In the genomic region with DNA sequence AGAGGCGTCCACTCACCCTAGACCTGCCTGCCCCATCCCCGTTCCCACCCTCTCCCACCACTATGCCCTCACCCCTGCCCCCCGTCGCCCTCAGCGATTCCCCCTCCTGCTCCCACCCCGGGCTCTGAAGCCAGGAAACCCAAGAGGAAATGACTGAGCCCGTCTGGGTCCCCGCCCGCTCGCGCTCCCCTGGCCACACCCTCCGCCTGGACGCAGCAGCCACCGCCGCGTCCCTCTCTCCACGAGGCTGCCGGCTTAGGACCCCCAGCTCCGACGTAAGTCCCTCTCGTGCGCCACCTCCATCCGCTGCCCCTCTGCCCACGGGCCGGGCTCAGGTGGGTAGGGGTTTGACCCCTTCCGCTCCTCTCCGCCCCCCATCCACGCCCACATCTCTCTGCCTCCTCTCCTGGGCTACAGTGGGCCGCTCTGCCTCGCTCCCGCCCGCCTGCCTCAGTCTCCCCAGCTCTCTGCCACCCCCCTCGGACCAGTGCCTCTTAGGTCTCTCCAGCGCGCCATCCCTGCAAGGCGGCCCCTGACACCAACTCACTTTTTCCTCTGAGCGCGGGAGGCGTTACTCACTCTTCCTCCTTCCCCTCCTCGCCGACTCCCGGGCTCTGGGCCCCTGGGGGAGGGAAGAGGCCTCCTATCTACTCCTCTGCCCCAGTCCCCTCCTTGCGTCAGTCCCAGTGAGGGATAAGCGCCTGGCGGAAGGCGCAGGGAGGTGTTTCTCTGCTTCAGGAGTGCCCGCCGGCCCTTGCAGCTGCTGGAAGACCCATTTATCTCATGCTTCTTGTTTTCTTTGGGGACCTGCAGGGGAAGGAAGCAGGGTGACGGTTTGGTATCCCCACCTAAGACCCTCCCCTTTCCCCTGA, we compare ENCODE assay signal across 8 cellular contexts. TPM values are rescaled to one million over a fixed set of nuclear protein-coding genes. Genes with fewer than 3 reads are reported as not detected.
A peak's percentile ranks its signal among the peaks of the same experiment; 100 is the strongest.
DNase-seq lines count a peak whose midpoint lies in the region; ATAC-seq and TF ChIP-seq lines count a peak whose summit lies in the region.

A gene with protein sequence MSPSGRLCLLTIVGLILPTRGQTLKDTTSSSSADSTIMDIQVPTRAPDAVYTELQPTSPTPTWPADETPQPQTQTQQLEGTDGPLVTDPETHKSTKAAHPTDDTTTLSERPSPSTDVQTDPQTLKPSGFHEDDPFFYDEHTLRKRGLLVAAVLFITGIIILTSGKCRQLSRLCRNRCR (plus strand): TSS at position 201 of the 872 bp plus-strand sequence. CDS start 816 bp downstream, outside the sequence.

- no peak for TF ChIP-seq CTCF in sigmoid colon (IDR thresholded peaks at IDR 0.05)

- peaks cover 0 to 25% (median 16%) of the 10 kb centered on the region in 4 donors for H3K4me1 ChIP-seq in sigmoid colon

- in situ Hi-C loops in Caki2 (cut with HindIII; ENCODE audit: low pct_unique_long_range_greater_than_20kb, low sequenced_read_pairs), result no loop called here

- H3K36me3 Mint-ChIP-seq in T-cell, result peaks cover 35% of the 10 kb centered on the region
- peaks cover 44% of the 10 kb centered on the region for H3K36me3 Mint-ChIP-seq in activated naive CD8-positive, alpha-beta T cell treated with anti-CD3 and anti-CD28 coated beads for 36 hours

- peak; percentile 69 for DNase-seq in Caki2 (ENCODE audit: low read depth)
- DNase-seq in HPDE6-E6E7 (ENCODE audit: extremely low spot score), result peak; percentile 80
- peak; percentile 26 to 80 (median 59) for DNase-seq in T-cell
- DNase-seq in activated naive CD8-positive, alpha-beta T cell treated with anti-CD3 and anti-CD28 coated beads for 36 hours, result peak; percentile 86
- peak; percentile 79 for DNase-seq in left ventricle myocardium superior
- DNase-seq in sigmoid colon, result peak; percentile 85
- DNase-seq in NCI-H1092 (lab: John Stamatoyannopoulos, UW), result no peak

- peak; percentile 76 to 81 (median 78) for ATAC-seq in T-cell (replicated peaks in 1 of 4)
- ATAC-seq in left ventricle myocardium superior, result peak; percentile 92
- ATAC-seq in HG03045 (IDR thresholded peaks at IDR 0.05; ENCODE audit: unreplicated experiment), result no peak

- H3K27ac ChIP-seq in sigmoid colon, result peak within 1 kb of the TSS; percentile 42 to 77 (median 66)

- no peak for TF ChIP-seq POLR2A in sigmoid colon (IDR thresholded peaks at IDR 0.05)

- H3K4me3 ChIP-seq in sigmoid colon, result peak within 1 kb of the TSS; percentile 33 to 56 (median 48)

- POLR2A ChIA-PET in T-cell (lab: Charles Lee), result interaction anchor here (0.6 to 1.0 kb wide), 3 partner anchors 12 to 168 kb away, joined by 3 to 7 read pairs (median 3); no protein-coding TSS in a partner anchor

- no peaks in the 10 kb centered on the region for H3K9me3 Mint-ChIP-seq in T-cell
- H3K9me3 Mint-ChIP-seq in activated naive CD8-positive, alpha-beta T cell treated with anti-CD3 and anti-CD28 coated beads for 36 hours, result no peaks in the 10 kb centered on the region

- intact Hi-C loops in left ventricle myocardium superior (cut with micrococcal nuclease) (no loop called here), sigmoid colon (cut with DNase I) (no loop called here)

- no peak for TF ChIP-seq EP300 in sigmoid colon (IDR thresholded peaks at IDR 0.05)

- WGBS in sigmoid colon, 2 donors, result 1% methylated on average over 49 of the region's 49 CpGs

- peaks cover 46 to 67% (median 60%) of the 10 kb centered on the region in 3 donors for H3K4me1 Mint-ChIP-seq in T-cell
- H3K4me1 Mint-ChIP-seq in activated naive CD8-positive, alpha-beta T cell treated with anti-CD3 and anti-CD28 coated beads for 36 hours, result peaks cover 41% of the 10 kb centered on the region

- peak within 1 kb of the TSS; percentile 98 to 99 for H3K27ac Mint-ChIP-seq in T-cell
- H3K27ac Mint-ChIP-seq in activated naive CD8-positive, alpha-beta T cell treated with anti-CD3 and anti-CD28 coated beads for 36 hours, result peak within 1 kb of the TSS; percentile 99

- H3K27me3 Mint-ChIP-seq in T-cell, result no peaks in the 10 kb centered on the region
- H3K27me3 Mint-ChIP-seq in activated naive CD8-positive, alpha-beta T cell treated with anti-CD3 and anti-CD28 coated beads for 36 hours, result no peaks in the 10 kb centered on the region

- CTCF ChIA-PET in T-cell (lab: Charles Lee), result interaction anchor here (0.6 to 1.7 kb wide), 11 partner anchors 11 to 493 kb away, joined by 3 to 12 read pairs (median 4); a partner anchor contains a TSS

- peak within 1 kb of the TSS; percentile 99 for H3K4me3 Mint-ChIP-seq in T-cell
- peak within 1 kb of the TSS; percentile 97 for H3K4me3 Mint-ChIP-seq in activated naive CD8-positive, alpha-beta T cell treated with anti-CD3 and anti-CD28 coated beads for 36 hours

- peaks cover 16 to 64% (median 37%) of the 10 kb centered on the region in 3 donors for H3K27me3 ChIP-seq in sigmoid colon

- peaks cover 0 to 6% (median 0%) of the 10 kb centered on the region in 4 donors for H3K36me3 ChIP-seq in sigmoid colon

- H3K9me3 ChIP-seq in sigmoid colon, result no peaks in the 10 kb centered on the region

RNA-seq across cellular contexts. Expression of the gene that starts here (rescaled TPM):
- total RNA-seq in Caki2 (2014; rRNA removed; shearing (Covaris generic); ENCODE audit: low replicate concordance), result 43.7 and 51.5 TPM in 2 replicates
- total RNA-seq in T-cell, result 100 to 1,000 TPM; 440 to 616 (median 504) TPM
- 100 to 1,000 TPM; 272 to 275 TPM for total RNA-seq in activated naive CD8-positive, alpha-beta T cell treated with anti-CD3 and anti-CD28 coated beads for 36 hours
- 21.2 TPM for total RNA-seq in left ventricle myocardium superior
- total RNA-seq in sigmoid colon, result 10 to 100 TPM; 20.1 to 32.4 (median 28.8) TPM
- polyA plus RNA-seq in sigmoid colon, result 100 to 1,000 TPM in 1 of 3 donors, 10 to 100 TPM in 2; 18.5 to 102 (median 27.0) TPM
